11 cellular contexts compared by ENCODE assay signal in genomic region chr1:182418929-182419328, GRCh38. TPM values are rescaled to one million over a fixed set of nuclear protein-coding genes. Genes with fewer than 3 reads are reported as not detected.
"Had no signal": no experiment of that assay in that cellular context is flagged by ENCODE, and none has a peak within 500 bp of the region (broad histone marks: within the 10 kb centered on the region; RNA-seq: fewer than 3 reads in every experiment).

No MANE protein-coding gene starts in this region.

- H3K4me1 ChIP-seq: HAP-1 had no signal

- H3K36me3 Mint-ChIP-seq: IgD-negative memory B cell had no signal

- H3K4me3 ChIP-seq: GM23248, HAP-1 had no signal

- H3K36me3 ChIP-seq: HAP-1 had no signal

- H3K4me1 Mint-ChIP-seq: IgD-negative memory B cell had no signal

- DNase-seq: GM23248, GOT3, H7, HFFc6 had no signal

- H3K27ac Mint-ChIP-seq: HFFc6, IgD-negative memory B cell had no signal

- H3K9me3 ChIP-seq: HAP-1 had no signal

- H3K27ac ChIP-seq: GM23248, HL-60 had no signal

- H3K4me3 Mint-ChIP-seq: HFFc6, IgD-negative memory B cell had no signal

- ATAC-seq: HCT116, HepG2 had no signal

- H3K9me3 Mint-ChIP-seq: HFFc6 had no signal

RNA-seq across cellular contexts. Expression of gene TEDDM1, which starts 18.5 kb away (rescaled TPM):
- total RNA-seq: GM23248, H4, H7, HepG2, HFFc6, HT1080 had no signal

RNA-seq across cellular contexts. Expression of gene RGSL1, which starts 31.0 kb away (rescaled TPM):
- total RNA-seq: GM23248, H4, H7, HepG2, HFFc6 had no signal
